In genomic region chr10:125343118-125343752, GRCh38 we compare ENCODE assay signal across 8 cellular contexts.
DNase-seq lines count a peak whose midpoint lies in the region; ATAC-seq and TF ChIP-seq lines count a peak whose summit lies in the region.

No MANE protein-coding gene starts in this region.

- no peaks in the 10 kb centered on the region for H3K4me1 ChIP-seq in thoracic aorta (ENCODE audit: control insufficient read depth in 1 of 2, low read depth in 2 of 2)
- no peaks in the 10 kb centered on the region for H3K4me1 ChIP-seq in CD8-positive, alpha-beta memory T cell (ENCODE audit: insufficient read depth, low read length)

- DNase-seq in SIG-M5 treated with dmso at 0.1 percent for 504 hours (lab: John Stamatoyannopoulos, UW; ENCODE audit: unreplicated experiment) (peak; percentile 3), SIG-M5 (lab: John Stamatoyannopoulos, UW) (no peak), RKO (ENCODE audit: low spot score) (peak; percentile 26), globus pallidus (ENCODE audit: low spot score) (peak; percentile 6), thoracic aorta (ENCODE audit: low spot score) (no peak)
- no peak for DNase-seq in CD8-positive, alpha-beta memory T cell

- no peak overlapping the region for H3K4me3 Mint-ChIP-seq in CD8-positive, alpha-beta memory T cell

- H3K27me3 ChIP-seq in thoracic aorta (replicated peaks; ENCODE audit: insufficient read depth): no peaks in the 10 kb centered on the region
- H3K27me3 ChIP-seq in CD8-positive, alpha-beta memory T cell (ENCODE audit: insufficient read depth, low read length, poor library complexity, severe bottlenecking): no peaks in the 10 kb centered on the region

- no peaks in the 10 kb centered on the region for H3K36me3 ChIP-seq in thoracic aorta
- H3K36me3 ChIP-seq in CD8-positive, alpha-beta memory T cell (ENCODE audit: insufficient read depth, low read length): no peaks in the 10 kb centered on the region

- no peak overlapping the region for H3K27ac Mint-ChIP-seq in CD8-positive, alpha-beta memory T cell

- no peak overlapping the region for H3K4me3 ChIP-seq in thoracic aorta
- H3K4me3 ChIP-seq in CD8-positive, alpha-beta memory T cell (ENCODE audit: low read length): no peak overlapping the region

- H3K9me3 ChIP-seq in thoracic aorta: no peaks in the 10 kb centered on the region
- H3K9me3 ChIP-seq in CD8-positive, alpha-beta memory T cell (ENCODE audit: low read length): no peaks in the 10 kb centered on the region

- no peaks in the 10 kb centered on the region for H3K36me3 Mint-ChIP-seq in CD8-positive, alpha-beta memory T cell

- H3K27ac ChIP-seq in thoracic aorta: no peak overlapping the region
- H3K27ac ChIP-seq in CD8-positive, alpha-beta memory T cell (ENCODE audit: low read depth, low read length): no peak overlapping the region

- CTCF ChIA-PET in CD8-positive, alpha-beta memory T cell (lab: Charles Lee): no interaction called here

- peaks cover 3 to 6% of the 10 kb centered on the region in 2 donors for H3K27me3 Mint-ChIP-seq in CD8-positive, alpha-beta memory T cell

- TF ChIP-seq CTCF in thoracic aorta (IDR thresholded peaks at IDR 0.05): peak; percentile 51

- H3K9me3 Mint-ChIP-seq in CD8-positive, alpha-beta memory T cell: peaks cover 0 to 7% (median 4%) of the 10 kb centered on the region in 5 donors

- ATAC-seq in thoracic aorta (ENCODE audit: insufficient number of reproducible peaks, low FRiP score, low read depth) (no peak), GM21529 (IDR thresholded peaks at IDR 0.05; ENCODE audit: unreplicated experiment) (no peak), HG03108 (IDR thresholded peaks at IDR 0.05; ENCODE audit: unreplicated experiment) (no peak)

- no peaks in the 10 kb centered on the region for H3K4me1 Mint-ChIP-seq in CD8-positive, alpha-beta memory T cell

- POLR2A ChIA-PET in CD8-positive, alpha-beta memory T cell (lab: Charles Lee): no interaction called here

Comparison
In these comparisons a context has a peak if more than half of its experiments do, and no peak if none do; other contexts are left out.
1. DNase-seq: peak in SIG-M5 treated with dmso at 0.1 percent for 504 hours (single experiment), RKO (single experiment) and globus pallidus (single experiment); none in SIG-M5 (single experiment), thoracic aorta (single experiment) and CD8-positive, alpha-beta memory T cell (0 of 5).